In genomic region chr9:98974554-98974953, GRCh38 we compare ENCODE assay signal across 11 cellular contexts. TPM values are rescaled to one million over a fixed set of nuclear protein-coding genes. Genes with fewer than 3 reads are reported as not detected.
A peak's percentile ranks its signal among the peaks of the same experiment; 100 is the strongest.
DNase-seq lines count a peak whose midpoint lies in the region; ATAC-seq, FAIRE-seq and TF ChIP-seq lines count a peak whose summit lies in the region.
"Had no signal": no experiment of that assay in that cellular context is flagged by ENCODE, and none has a peak within 500 bp of the region (broad histone marks: within the 10 kb centered on the region; RNA-seq: fewer than 3 reads in every experiment).

No MANE protein-coding gene starts in this region.

- POLR2A ChIA-PET in A549 (lab: Yijun Ruan, JAX), result no interaction called here

- no peak for FAIRE-seq in A549 (lab: Jason Lieb, UNC)

- CTCF ChIA-PET in A549 (lab: Yijun Ruan, JAX), result interaction anchor here (0.8 to 8.3 kb wide), 25 partner anchors 9 to 190 kb away, joined by 3 to 125 read pairs (median 4); partner anchors contain the start of gene TGFBR1

- H3K36me3 ChIP-seq in mucosa of stomach (ENCODE audit: control insufficient read depth, insufficient read depth, low read length) (no peaks in the 10 kb centered on the region), Karpas-422 (ENCODE audit: insufficient read depth, low read length) (no peaks in the 10 kb centered on the region)
- H3K36me3 ChIP-seq: brain microvascular endothelial cell had no signal

- DNase-seq in A549 (ENCODE audit: low read depth in 1 of 2, low spot score in 1 of 2), result no peak
- DNase-seq in Karpas-422, result no peak
- DNase-seq in COLO668 (lab: John Stamatoyannopoulos, UW; ENCODE audit: unreplicated experiment), result no peak
- DNase-seq: SIG-M5 had no signal

- no peak for TF ChIP-seq RAD21 in A549 (conservative IDR thresholded peaks at IDR 0.05 in 1 of 2, IDR thresholded peaks at IDR 0.05 in 1 of 2)

- H4K20me1 ChIP-seq in Karpas-422 (ENCODE audit: insufficient read depth, low read depth, low read length), result no peaks in the 10 kb centered on the region

- H3K27ac ChIP-seq in A549 (no peak overlapping the region), Karpas-422 (ENCODE audit: low read length) (no peak overlapping the region)
- H3K27ac ChIP-seq: brain microvascular endothelial cell, GM23248 had no signal

- TF ChIP-seq CTCF in A549 (IDR thresholded peaks at IDR 0.05), result no peak

- H3K27me3 ChIP-seq in mucosa of stomach (ENCODE audit: control insufficient read depth, insufficient read depth, low read length) (peaks cover 17% of the 10 kb centered on the region), Karpas-422 (ENCODE audit: low read length) (0 out of 2 replicates have a peak, but pooled peaks cover 3% of the 10 kb centered on the region)
- H3K27me3 ChIP-seq: brain microvascular endothelial cell had no signal

- H3K4me3 ChIP-seq in A549 (no peak overlapping the region), mucosa of stomach (ENCODE audit: low read length) (peak overlapping the region; percentile 9), Karpas-422 (ENCODE audit: low read length) (no peak overlapping the region)

- peak overlapping the region; percentile 92 for H3K4me2 ChIP-seq in A549
- H3K4me2 ChIP-seq in Karpas-422 (ENCODE audit: low read depth, low read length, poor library complexity, severe bottlenecking), result no peak overlapping the region

- H3K4me1 ChIP-seq in A549, result peaks cover 4% of the 10 kb centered on the region; the same call in 1 of the 3 replicates
- H3K4me1 ChIP-seq in mucosa of stomach (ENCODE audit: control insufficient read depth, insufficient read depth, low read length), result peaks cover 13% of the 10 kb centered on the region
- peaks cover 9% of the 10 kb centered on the region for H3K4me1 ChIP-seq in Karpas-422 (ENCODE audit: low read length)

- no peak overlapping the region for H3K9ac ChIP-seq in mucosa of stomach (ENCODE audit: low read length)
- H3K9ac ChIP-seq in Karpas-422 (ENCODE audit: low read length), result no peak overlapping the region

- TF ChIP-seq POLR2A in A549 (IDR thresholded peaks at IDR 0.05; ENCODE audit: low read length), result no peak

- no peak for TF ChIP-seq EP300 in A549 (IDR thresholded peaks at IDR 0.05)

- H3K9me2 ChIP-seq in Karpas-422 (replicated peaks; ENCODE audit: insufficient read depth, low read length), result no peaks in the 10 kb centered on the region

- WGBS in A549 (ENCODE audit: missing lambda C conversion rate), result 30% methylated on average over 9 of the region's 10 CpGs

- ATAC-seq in A549, result peak in 1 of 2 experiments; percentile 43; a peak in 3 of 6 replicates
- ATAC-seq in GM19397 (IDR thresholded peaks at IDR 0.05; ENCODE audit: unreplicated experiment), result peak; percentile 13
- ATAC-seq in SK-N-SH treated with all-trans-retinoic acid at 6 μM for 48 hours, result peak; percentile 12
- no peak for ATAC-seq in HG03196 (IDR thresholded peaks at IDR 0.05; ENCODE audit: unreplicated experiment)
- ATAC-seq in GM21786 (IDR thresholded peaks at IDR 0.05; ENCODE audit: unreplicated experiment), result no peak

- H3K79me2 ChIP-seq in Karpas-422 (ENCODE audit: low read length), result no peaks in the 10 kb centered on the region

- H2AFZ ChIP-seq in Karpas-422 (ENCODE audit: low read length), result no peak overlapping the region

- H3K9me3 ChIP-seq in A549 (no peaks in the 10 kb centered on the region), mucosa of stomach (ENCODE audit: control insufficient read depth, low read length) (no peaks in the 10 kb centered on the region), Karpas-422 (ENCODE audit: low read length) (no peaks in the 10 kb centered on the region)

TF ChIP-seq in A549, 52 proteins besides CTCF, POLR2A, EP300 and RAD21 (continues in another document):
- TF ChIP-seq MYC (IDR thresholded peaks at IDR 0.05; ENCODE audit: borderline replicate concordance, low read length) (no peak), EHMT2 (IDR thresholded peaks at IDR 0.05; ENCODE audit: low read depth) (no peak), GATA3 (IDR thresholded peaks at IDR 0.05; ENCODE audit: borderline replicate concordance) (no peak), JUN (IDR thresholded peaks at IDR 0.05) (no peak), HES2 (IDR thresholded peaks at IDR 0.05) (no peak), E2F6 (IDR thresholded peaks at IDR 0.05; ENCODE audit: borderline replicate concordance, low read depth) (no peak), CBX2 (IDR thresholded peaks at IDR 0.05; ENCODE audit: borderline replicate concordance, low read depth) (no peak), PHF8 (IDR thresholded peaks at IDR 0.05; ENCODE audit: borderline replicate concordance, low read depth) (no peak), ZC3H11A (IDR thresholded peaks at IDR 0.05) (no peak), MAZ (IDR thresholded peaks at IDR 0.05; ENCODE audit: borderline replicate concordance, low read depth, low read length) (no peak), RCOR1 (IDR thresholded peaks at IDR 0.05; ENCODE audit: low read depth, low read length) (no peak), FOSL2 (IDR thresholded peaks at IDR 0.05) (no peak), FOSL2 (CRISPR knock-in tag; IDR thresholded peaks at IDR 0.05) (no peak), POLR2AphosphoS2 (conservative IDR thresholded peaks at IDR 0.05; ENCODE audit: low read length) (no peak)

TF ChIP-seq in SK-N-SH treated with all-trans-retinoic acid at 6 μM for 48 hours, 23 proteins besides CTCF, POLR2A, EP300 and RAD21:
- no peak for TF ChIP-seq PPARA (CRISPR knock-in tag; IDR thresholded peaks at IDR 0.05; ENCODE audit: borderline replicate concordance)

RNA-seq across cellular contexts. Expression of gene COL15A1, which starts 30.8 kb away (rescaled TPM):
- polyA plus RNA-seq in A549 (2011; rRNA removed) (0.08 and 0.09 TPM in 2 replicates), A549 (2017; fragmentation: RNase III; extraction: RNeasy Plus Mini Kit Qiagen cat#74134 plus additional on column Dnase treatment) (0.09 to 0.15 TPM (median 0.12 TPM) in 3 replicates)
- 0.05 and 0.08 TPM in 2 replicates for polyA plus RNA-seq in A549 (2012; cell fraction: cytosol; rRNA removed)
- polyA plus RNA-seq in A549 (2012; cell fraction: nucleus; rRNA removed), result 0.02 and 0.18 TPM in 2 replicates
- 0.04 and 0.15 TPM in 2 replicates for polyA minus RNA-seq in A549 (2011; rRNA and poly(A)+ RNA removed)
- total RNA-seq in Karpas-422 (2014; rRNA removed; shearing (Covaris generic); ENCODE audit: low replicate concordance), result 0.40 and 0.93 TPM in 2 replicates

Comparison
In these comparisons a context has a peak if more than half of its experiments do, and no peak if none do; other contexts are left out.
1. ATAC-seq: peak in GM19397 (single experiment) and SK-N-SH treated with all-trans-retinoic acid at 6 μM for 48 hours (single experiment); none in HG03196 (single experiment) and GM21786 (single experiment).